In genomic region chr16:50665128-50665878, GRCh38 we compare ENCODE assay signal across 8 cellular contexts. TPM values are rescaled to one million over a fixed set of nuclear protein-coding genes. Genes with fewer than 3 reads are reported as not detected.
A peak's percentile ranks its signal among the peaks of the same experiment; 100 is the strongest.
DNase-seq lines count a peak whose midpoint lies in the region; ATAC-seq and TF ChIP-seq lines count a peak whose summit lies in the region.

No MANE protein-coding gene starts in this region.

- peaks cover 43% of the 10 kb centered on the region for H3K4me1 Mint-ChIP-seq in activated T-helper 1 cell treated with anti-CD3 and anti-CD28 coated beads, Interleukin-12 subunit alpha, Interleukin-12 subunit beta, Interleukin-2, Interleukin-4 antibody, amounts not matched to agents 30 ng/mL and 10 ng/mL and 1 ng/mL, durations not matched to agents 14 hours and 24 hours and 36 hours (ENCODE audit: low read depth)
- H3K4me1 Mint-ChIP-seq in naive B cell = peaks cover 14 to 34% (median 28%) of the 10 kb centered on the region in 3 donors

- no peaks in the 10 kb centered on the region for H3K79me2 ChIP-seq in fibroblast of lung (ENCODE audit: control insufficient read depth, insufficient read depth, low read length)

- intact Hi-C loops in activated T-helper 1 cell treated with anti-CD3 and anti-CD28 coated beads, Interleukin-12 subunit alpha, Interleukin-12 subunit beta, Interleukin-2, Interleukin-4 antibody, amounts not matched to agents 30 ng/mL and 10 ng/mL and 1 ng/mL, durations not matched to agents 14 hours and 24 hours and 36 hours (cut with micrococcal nuclease) = loop anchor here (1.0 to 5.0 kb wide), 7 partner anchors 78 to 513 kb away; partner anchors contain the start of genes NKD1 and TENT4B

- H4K20me1 ChIP-seq in fibroblast of lung (ENCODE audit: control insufficient read depth, extremely low read depth, insufficient read depth, low read length) = no peaks in the 10 kb centered on the region

- H3K27ac Mint-ChIP-seq in activated T-helper 1 cell treated with anti-CD3 and anti-CD28 coated beads, Interleukin-12 subunit alpha, Interleukin-12 subunit beta, Interleukin-2, Interleukin-4 antibody, amounts not matched to agents 30 ng/mL and 10 ng/mL and 1 ng/mL, durations not matched to agents 14 hours and 24 hours and 36 hours = peak overlapping the region; percentile 68
- H3K27ac Mint-ChIP-seq in naive B cell = peak overlapping the region in 5 of 6 donors; percentile 14 to 88 (median 68)

- no peak overlapping the region for H3K27ac ChIP-seq in fibroblast of lung (ENCODE audit: insufficient read depth, low read length)

- peak overlapping the region; percentile 75 for H2AFZ ChIP-seq in fibroblast of lung (ENCODE audit: low read length)

- peak; percentile 56 for ATAC-seq in HG03354 (IDR thresholded peaks at IDR 0.05; ENCODE audit: poor library complexity, severe bottlenecking, unreplicated experiment)
- peak; percentile 65 to 78 for ATAC-seq in naive B cell (ENCODE audit: low read depth in 2 of 2)
- no peak for ATAC-seq in HG03439 (IDR thresholded peaks at IDR 0.05; ENCODE audit: unreplicated experiment)

- no peaks in the 10 kb centered on the region for H3K9me3 ChIP-seq in fibroblast of lung (ENCODE audit: control insufficient read depth, insufficient read depth, low read depth, low read length)

- H3K4me3 ChIP-seq in fibroblast of lung (replicated peaks in 1 of 4; ENCODE audit: control extremely low read depth in 1 of 4, insufficient read depth in 1 of 4, low read depth in 3 of 4, low read length in 4 of 4) = peak overlapping the region; percentile 12 to 46 (median 40)

- DNase-seq in DMS53 (lab: John Stamatoyannopoulos, UW) (peak; percentile 83), OCI-M1 (lab: John Stamatoyannopoulos, UW) (peak; percentile 87), fibroblast of lung (ENCODE audit: low read depth in 2 of 2) (peak; percentile 45 to 68), naive B cell (peak; percentile 73)
- peak; percentile 76 for DNase-seq in activated T-helper 1 cell treated with anti-CD3 and anti-CD28 coated beads, Interleukin-12 subunit alpha, Interleukin-12 subunit beta, Interleukin-2, Interleukin-4 antibody, amounts not matched to agents 30 ng/mL and 10 ng/mL and 1 ng/mL, durations not matched to agents 14 hours and 24 hours and 36 hours (ENCODE audit: low spot score)
- peak; percentile 78 to 90 for DNase-seq in stimulated activated CD8-positive, alpha-beta memory T cell treated with anti-CD3 and anti-CD28 coated beads, Interleukin-7, amount 100 ng/mL, for 1 hour (ENCODE audit: low read depth in 2 of 2)

- no peaks in the 10 kb centered on the region for H3K36me3 ChIP-seq in fibroblast of lung (ENCODE audit: control insufficient read depth, insufficient read depth, low read length)

- H3K36me3 Mint-ChIP-seq in activated T-helper 1 cell treated with anti-CD3 and anti-CD28 coated beads, Interleukin-12 subunit alpha, Interleukin-12 subunit beta, Interleukin-2, Interleukin-4 antibody, amounts not matched to agents 30 ng/mL and 10 ng/mL and 1 ng/mL, durations not matched to agents 14 hours and 24 hours and 36 hours (ENCODE audit: low read depth) = peaks cover 9% of the 10 kb centered on the region
- H3K36me3 Mint-ChIP-seq in naive B cell = peaks cover 0 to 4% of the 10 kb centered on the region in 2 donors

- peak overlapping the region; percentile 41 for H3K9ac ChIP-seq in fibroblast of lung (ENCODE audit: insufficient read depth, low read length)

- no peaks in the 10 kb centered on the region for H3K27me3 Mint-ChIP-seq in activated T-helper 1 cell treated with anti-CD3 and anti-CD28 coated beads, Interleukin-12 subunit alpha, Interleukin-12 subunit beta, Interleukin-2, Interleukin-4 antibody, amounts not matched to agents 30 ng/mL and 10 ng/mL and 1 ng/mL, durations not matched to agents 14 hours and 24 hours and 36 hours (ENCODE audit: insufficient read depth)
- H3K27me3 Mint-ChIP-seq in naive B cell = no peaks in the 10 kb centered on the region

- H3K4me2 ChIP-seq in fibroblast of lung (ENCODE audit: extremely low read depth, insufficient read depth, low read length) = peak overlapping the region; percentile 74

- H3K4me3 Mint-ChIP-seq in activated T-helper 1 cell treated with anti-CD3 and anti-CD28 coated beads, Interleukin-12 subunit alpha, Interleukin-12 subunit beta, Interleukin-2, Interleukin-4 antibody, amounts not matched to agents 30 ng/mL and 10 ng/mL and 1 ng/mL, durations not matched to agents 14 hours and 24 hours and 36 hours = peak overlapping the region; percentile 66
- peak overlapping the region; percentile 80 to 95 (median 88) for H3K4me3 Mint-ChIP-seq in naive B cell

- no peaks in the 10 kb centered on the region for H3K9me3 Mint-ChIP-seq in activated T-helper 1 cell treated with anti-CD3 and anti-CD28 coated beads, Interleukin-12 subunit alpha, Interleukin-12 subunit beta, Interleukin-2, Interleukin-4 antibody, amounts not matched to agents 30 ng/mL and 10 ng/mL and 1 ng/mL, durations not matched to agents 14 hours and 24 hours and 36 hours
- H3K9me3 Mint-ChIP-seq in naive B cell = no peaks in the 10 kb centered on the region

- no peaks in the 10 kb centered on the region for H3K4me1 ChIP-seq in fibroblast of lung (ENCODE audit: control insufficient read depth, extremely low read depth, insufficient read depth, low read length)

- H3K27me3 ChIP-seq in fibroblast of lung (ENCODE audit: control insufficient read depth, insufficient read depth, low read length) = no peaks in the 10 kb centered on the region

- peak; percentile 79 to 85 for TF ChIP-seq CTCF in fibroblast of lung (conservative IDR thresholded peaks at IDR 0.05 in 1 of 2, IDR thresholded peaks at IDR 0.05 in 1 of 2; ENCODE audit: low read depth in 1 of 2, low read length in 2 of 2)

RNA-seq across cellular contexts. Expression of gene SNX20, which starts 15.8 kb away (rescaled TPM):
- 34.3 TPM in 2 replicates for total RNA-seq in activated T-helper 1 cell treated with anti-CD3 and anti-CD28 coated beads, Interleukin-12 subunit alpha, Interleukin-12 subunit beta, Interleukin-2, Interleukin-4 antibody, amounts not matched to agents 30 ng/mL and 10 ng/mL and 1 ng/mL, durations not matched to agents 14 hours and 24 hours and 36 hours
- not detected in 2 replicates for total RNA-seq in fibroblast of lung
- polyA plus RNA-seq in fibroblast of lung (not detected in 2 replicates), naive B cell (ENCODE audit: low read depth in 6 of 6) (10 to 100 TPM; 29.0 to 47.0 (median 38.9) TPM)
- not detected in 2 replicates for polyA plus RNA-seq in fibroblast of lung (2012)
- not detected in 2 replicates for polyA minus RNA-seq in fibroblast of lung (ENCODE audit: low replicate concordance)

RNA-seq across cellular contexts. Expression of gene NOD2, which starts 28.1 kb away (rescaled TPM):
- total RNA-seq in activated T-helper 1 cell treated with anti-CD3 and anti-CD28 coated beads, Interleukin-12 subunit alpha, Interleukin-12 subunit beta, Interleukin-2, Interleukin-4 antibody, amounts not matched to agents 30 ng/mL and 10 ng/mL and 1 ng/mL, durations not matched to agents 14 hours and 24 hours and 36 hours = 6.7 and 7.3 TPM in 2 replicates
- 0.26 and 0.50 TPM in 2 replicates for total RNA-seq in fibroblast of lung
- polyA plus RNA-seq in fibroblast of lung (0.05 TPM in 1 of 2 replicates, not detected in the other), naive B cell (ENCODE audit: low read depth in 6 of 6) (under 1 TPM in 4 of 6 donors, not detected in 2; 0.07 to 0.25 (median 0.16) TPM)
- polyA plus RNA-seq in fibroblast of lung (2012) = not detected in 2 replicates
- polyA minus RNA-seq in fibroblast of lung (ENCODE audit: low replicate concordance) = 0.82 TPM in 1 of 2 replicates, not detected in the other

Comparison
In these comparisons a context has a peak if more than half of its experiments do, and no peak if none do; other contexts are left out.
1. RNA of gene SNX20, which starts 15.8 kb away (total RNA-seq): 34.3 TPM in activated T-helper 1 cell treated with anti-CD3 and anti-CD28 coated beads, Interleukin-12 subunit alpha, Interleukin-12 subunit beta, Interleukin-2, Interleukin-4 antibody, amounts not matched to agents 30 ng/mL and 10 ng/mL and 1 ng/mL, durations not matched to agents 14 hours and 24 hours and 36 hours; not detected in fibroblast of lung; every median in the first group is over 10 times any median in the second.
2. Peak in every context shown above with its lines, with median percentiles within 50 percentile points of each other: DNase-seq.